ENCODE assay signal across 10 cellular contexts in the genomic region with DNA sequence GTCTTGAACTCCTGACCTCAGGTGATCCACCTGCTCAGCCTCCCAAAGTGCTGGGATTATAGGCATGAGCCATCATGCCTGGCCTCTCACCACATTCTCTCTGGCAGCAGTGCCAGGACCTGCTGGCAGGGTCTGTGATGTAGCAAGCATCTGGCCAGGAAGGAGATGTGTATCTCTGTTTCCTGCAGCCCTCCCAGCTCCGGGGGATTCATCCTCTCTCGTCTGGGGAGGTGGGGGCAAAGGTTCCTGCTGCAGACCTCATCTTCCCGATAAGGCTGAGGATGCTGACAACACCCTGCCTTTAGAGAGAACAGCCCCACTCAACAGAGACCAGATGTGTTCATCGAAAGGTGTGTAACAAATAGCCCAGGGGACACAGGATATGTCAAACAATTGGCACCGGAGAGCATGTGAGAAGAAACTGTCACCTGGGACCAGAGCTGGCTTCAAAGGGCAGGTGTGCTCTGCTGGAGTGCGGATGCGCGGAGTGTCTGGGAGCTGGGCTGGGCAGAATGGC. TPM values are rescaled to one million over a fixed set of nuclear protein-coding genes. Genes with fewer than 3 reads are reported as not detected.
DNase-seq lines count a peak whose midpoint lies in the region; ATAC-seq and TF ChIP-seq lines count a peak whose summit lies in the region.
"Had no signal": no experiment of that assay in that cellular context is flagged by ENCODE, and none has a peak within 500 bp of the region (broad histone marks: within the 10 kb centered on the region; RNA-seq: fewer than 3 reads in every experiment).

No MANE protein-coding gene starts in this region.

- peaks cover 25% of the 10 kb centered on the region for H3K4me1 ChIP-seq in PC-3 (ENCODE audit: insufficient read depth, low read length)

- POLR2A ChIA-PET in activated CD4-positive, alpha-beta T cell treated with anti-CD3 and anti-CD28 coated beads, Interleukin-2, amount 10 ng/mL, durations not matched to agents 7 days and 5 days (lab: Charles Lee) = interaction anchor here (0.8 kb wide), 1 partner anchor 123 kb away, joined by 3 read pairs; no protein-coding TSS in a partner anchor
- POLR2A ChIA-PET in PC-3 (lab: Charles Lee; ENCODE audit: unreplicated experiment) = no interaction called here

- H3K27ac ChIP-seq in PC-3 (ENCODE audit: low read length) = no peak overlapping the region
- H3K27ac ChIP-seq: adrenal gland had no signal

- no peak for TF ChIP-seq CTCF in PC-3 (conservative IDR thresholded peaks at IDR 0.05; ENCODE audit: low read depth, low read length)

- peak overlapping the region; percentile 78 for H3K27ac Mint-ChIP-seq in activated CD4-positive, alpha-beta T cell treated with anti-CD3 and anti-CD28 coated beads, Interleukin-2, amount 10 ng/mL, durations not matched to agents 7 days and 5 days
- H3K27ac Mint-ChIP-seq: endodermal cell had no signal

- peaks cover 22% of the 10 kb centered on the region for H3K36me3 Mint-ChIP-seq in activated CD4-positive, alpha-beta T cell treated with anti-CD3 and anti-CD28 coated beads, Interleukin-2, amount 10 ng/mL, durations not matched to agents 7 days and 5 days (ENCODE audit: low read depth)

- H3F3A ChIP-seq in PC-3 (ENCODE audit: low read length, unreplicated experiment) = no peaks in the 10 kb centered on the region

- H3K9me2 ChIP-seq in PC-3 (replicated peaks; ENCODE audit: low read length) = no peaks in the 10 kb centered on the region

- H3K27me3 Mint-ChIP-seq in activated CD4-positive, alpha-beta T cell treated with anti-CD3 and anti-CD28 coated beads, Interleukin-2, amount 10 ng/mL, durations not matched to agents 7 days and 5 days = peaks cover 1% of the 10 kb centered on the region

- no peak for DNase-seq in activated CD4-positive, alpha-beta T cell treated with anti-CD3 and anti-CD28 coated beads, Interleukin-2, amount 10 ng/mL, durations not matched to agents 7 days and 5 days
- no peak for DNase-seq in activated CD4-positive, alpha-beta T cell treated with anti-CD3 and anti-CD28 coated beads for 1 hour
- DNase-seq in KG1 (lab: John Stamatoyannopoulos, UW) (peak; percentile 52), PC-3 (no peak), lung microvascular endothelial cell (ENCODE audit: low read depth in 2 of 2) (peak; percentile 33 to 54), retina (no peak)

- no TSS peak for BruUV-seq in PC-3 (replicated peaks; lab: Mats Ljungman, UMichigan)

- H3K9me3 ChIP-seq in PC-3 (ENCODE audit: low read length) = no peaks in the 10 kb centered on the region
- H3K9me3 ChIP-seq: adrenal gland had no signal

- no peak overlapping the region for H3K4me3 Mint-ChIP-seq in activated CD4-positive, alpha-beta T cell treated with anti-CD3 and anti-CD28 coated beads, Interleukin-2, amount 10 ng/mL, durations not matched to agents 7 days and 5 days
- H3K4me3 Mint-ChIP-seq: endodermal cell had no signal

- no peaks in the 10 kb centered on the region for H3K9me3 Mint-ChIP-seq in activated CD4-positive, alpha-beta T cell treated with anti-CD3 and anti-CD28 coated beads, Interleukin-2, amount 10 ng/mL, durations not matched to agents 7 days and 5 days

- ATAC-seq in PC-3 = peak; percentile 1; the same call in 1 of the 2 replicates
- no peak for ATAC-seq in HG03378 (IDR thresholded peaks at IDR 0.05; ENCODE audit: unreplicated experiment)
- ATAC-seq in GM21381 (IDR thresholded peaks at IDR 0.05; ENCODE audit: unreplicated experiment) = no peak

- no peak overlapping the region for H3K9ac ChIP-seq in PC-3 (ENCODE audit: low read length)

- intact Hi-C loops in PC-3 (cut with micrococcal nuclease) = loop anchor here (1.0 to 5.0 kb wide), 3 partner anchors 55 to 161 kb away; a partner anchor contains a TSS

- peaks cover 38% of the 10 kb centered on the region for H3K4me1 Mint-ChIP-seq in activated CD4-positive, alpha-beta T cell treated with anti-CD3 and anti-CD28 coated beads, Interleukin-2, amount 10 ng/mL, durations not matched to agents 7 days and 5 days

- CTCF ChIA-PET in activated CD4-positive, alpha-beta T cell treated with anti-CD3 and anti-CD28 coated beads, Interleukin-2, amount 10 ng/mL, durations not matched to agents 7 days and 5 days (lab: Charles Lee) = interaction anchor here (0.6 to 2.2 kb wide), 4 partner anchors 16 to 218 kb away, joined by 3 to 12 read pairs (median 4); a partner anchor contains a TSS
- CTCF ChIA-PET in PC-3 (lab: Charles Lee) = no interaction called here

- no peaks in the 10 kb centered on the region for H3K27me3 ChIP-seq in PC-3 (ENCODE audit: low read length)
- H3K27me3 ChIP-seq: adrenal gland had no signal

- peaks cover 9% of the 10 kb centered on the region; the same call in 1 of the 2 replicates for H3K36me3 ChIP-seq in PC-3 (ENCODE audit: low read depth, low read length)

- H3K4me3 ChIP-seq in PC-3 (ENCODE audit: low read length) = no peak overlapping the region
- H3K4me3 ChIP-seq: adrenal gland had no signal

- H2AFZ ChIP-seq in PC-3 (ENCODE audit: low read length) = peak overlapping the region; percentile 83

- H4K20me1 ChIP-seq in PC-3 (ENCODE audit: low read length) = no peaks in the 10 kb centered on the region

- H3K79me2 ChIP-seq in PC-3 (ENCODE audit: low read length) = peaks cover 33% of the 10 kb centered on the region

- H3K4me2 ChIP-seq in PC-3 (ENCODE audit: low read length) = peak overlapping the region; percentile 79

RNA-seq across cellular contexts. Expression of a gene that starts 54.8 kb away (rescaled TPM):
- 10 to 100 TPM; 56.6 to 57.4 TPM for total RNA-seq in activated CD4-positive, alpha-beta T cell treated with anti-CD3 and anti-CD28 coated beads, Interleukin-2, amount 10 ng/mL, durations not matched to agents 7 days and 5 days
- total RNA-seq in PC-3 (2014; rRNA removed) = 39.8 and 50.9 TPM in 2 replicates
- total RNA-seq in lung microvascular endothelial cell = 108 and 190 TPM in 2 replicates

Comparison
In these comparisons a context has a peak if more than half of its experiments do, and no peak if none do; other contexts are left out.
1. DNase-seq: peak in KG1 (single experiment) and lung microvascular endothelial cell (2 of 2); none in activated CD4-positive, alpha-beta T cell treated with anti-CD3 and anti-CD28 coated beads, Interleukin-2, amount 10 ng/mL, durations not matched to agents 7 days and 5 days (single experiment), activated CD4-positive, alpha-beta T cell treated with anti-CD3 and anti-CD28 coated beads for 1 hour (single experiment), PC-3 (single experiment) and retina (single experiment).